21 cellular contexts compared by ENCODE assay signal in the genomic region with DNA sequence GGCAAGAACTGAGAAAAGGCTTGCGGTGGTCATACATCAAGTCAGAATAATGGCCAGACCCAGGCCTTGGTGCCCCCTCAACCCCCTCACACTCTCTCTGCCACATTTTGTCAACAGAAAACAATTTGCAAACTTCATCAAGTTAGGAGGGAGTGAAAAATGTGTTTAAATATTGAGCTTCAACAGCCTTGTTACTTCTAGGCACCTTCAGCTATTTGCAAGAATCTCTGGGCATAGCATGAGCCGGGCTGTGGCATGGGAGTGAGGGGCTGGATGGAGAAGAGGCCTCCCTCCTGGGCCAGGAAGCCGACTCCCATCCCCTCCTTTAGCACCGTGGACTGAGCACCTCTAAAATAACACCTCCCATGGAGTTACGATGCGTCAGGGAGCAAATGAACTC. TPM values are rescaled to one million over a fixed set of nuclear protein-coding genes. Genes with fewer than 3 reads are reported as not detected.
DNase-seq lines count a peak whose midpoint lies in the region; ATAC-seq and TF ChIP-seq lines count a peak whose summit lies in the region.
"Had no signal": no experiment of that assay in that cellular context is flagged by ENCODE, and none has a peak within 500 bp of the region (broad histone marks: within the 10 kb centered on the region; RNA-seq: fewer than 3 reads in every experiment).

No MANE protein-coding gene starts in this region.

- CTCF ChIA-PET in activated naive CD4-positive, alpha-beta T cell treated with anti-CD3 and anti-CD28 coated beads, Interleukin-2, amount 10 ng/mL, durations not matched to agents 7 days and 5 days (lab: Charles Lee) = no interaction called here
- CTCF ChIA-PET in activated B cell treated with CpG ODN at 0.5 μM for 24 hours (lab: Charles Lee) = interaction anchor here (0.9 to 10.7 kb wide), 4 partner anchors 16 to 497 kb away, joined by 3 to 103 read pairs (median 4); no protein-coding TSS in a partner anchor

- TF ChIP-seq CTCF in activated B cell treated with CpG ODN at 0.5 μM for 24 hours (IDR thresholded peaks at IDR 0.05) = no peak

- peak overlapping the region; percentile 16 for H3K27ac Mint-ChIP-seq in activated naive CD4-positive, alpha-beta T cell treated with anti-CD3 and anti-CD28 coated beads, Interleukin-2, amount 10 ng/mL, durations not matched to agents 7 days and 5 days
- H3K27ac Mint-ChIP-seq in activated B cell treated with CpG ODN at 0.5 μM for 24 hours = peak overlapping the region; percentile 100
- H3K27ac Mint-ChIP-seq in stimulated activated memory B cell treated with anti-CD40 and anti-IgM and Interleukin-4, amounts not matched to agents 10 μg/mL and 1 μg/mL and 100 μg/mL, for 72 hours = peak overlapping the region; percentile 87

- H3K9me3 Mint-ChIP-seq in activated naive CD4-positive, alpha-beta T cell treated with anti-CD3 and anti-CD28 coated beads, Interleukin-2, amount 10 ng/mL, durations not matched to agents 7 days and 5 days = no peaks in the 10 kb centered on the region
- no peaks in the 10 kb centered on the region for H3K9me3 Mint-ChIP-seq in activated B cell treated with CpG ODN at 0.5 μM for 24 hours
- H3K9me3 Mint-ChIP-seq in stimulated activated memory B cell treated with anti-CD40 and anti-IgM and Interleukin-4, amounts not matched to agents 10 μg/mL and 1 μg/mL and 100 μg/mL, for 72 hours = no peaks in the 10 kb centered on the region

- peak overlapping the region; percentile 100 for H3K27ac ChIP-seq in Karpas-422 (ENCODE audit: low read length)
- H3K27ac ChIP-seq: 22Rv1, PC-9 had no signal

- no peaks in the 10 kb centered on the region for H3K9me2 ChIP-seq in Karpas-422 (replicated peaks; ENCODE audit: insufficient read depth, low read length)

- peak overlapping the region; percentile 60 for H3K4me3 ChIP-seq in Karpas-422 (ENCODE audit: low read length)
- H3K4me3 ChIP-seq: PC-9 had no signal

- no peak for DNase-seq in activated naive CD4-positive, alpha-beta T cell treated with anti-CD3 and anti-CD28 coated beads, Interleukin-2, amount 10 ng/mL, durations not matched to agents 7 days and 5 days
- DNase-seq in activated naive CD4-positive, alpha-beta T cell (lab: John Stamatoyannopoulos, UW) = no peak
- peak; percentile 72 for DNase-seq in Karpas-422
- DNase-seq in activated B cell treated with CpG ODN at 0.5 μM for 24 hours = no peak
- DNase-seq: ACHN, IMR-90, NCI-H1048, NCI-H1417 treated with DMSO at 0.1 percent for 48 hours, NCI-H187, NCI-H446 treated with DMSO at 0.1 percent for 48 hours, NCI-H526 treated with DMSO at 0.1 percent for 48 hours, PC-9, RPMI8226, SHP77, SW 1271 had no signal

- peak overlapping the region; percentile 85 for H3K9ac ChIP-seq in Karpas-422 (ENCODE audit: low read length)

- peaks cover 2% of the 10 kb centered on the region for H3K4me1 Mint-ChIP-seq in activated naive CD4-positive, alpha-beta T cell treated with anti-CD3 and anti-CD28 coated beads, Interleukin-2, amount 10 ng/mL, durations not matched to agents 7 days and 5 days
- H3K4me1 Mint-ChIP-seq in activated B cell treated with CpG ODN at 0.5 μM for 24 hours = peaks cover 93% of the 10 kb centered on the region
- H3K4me1 Mint-ChIP-seq in stimulated activated memory B cell treated with anti-CD40 and anti-IgM and Interleukin-4, amounts not matched to agents 10 μg/mL and 1 μg/mL and 100 μg/mL, for 72 hours = peaks cover 63% of the 10 kb centered on the region

- peak overlapping the region; percentile 71 for H3K4me2 ChIP-seq in Karpas-422 (ENCODE audit: low read depth, low read length, poor library complexity, severe bottlenecking)
- H3K4me2 ChIP-seq: PC-9 had no signal

- ATAC-seq in activated B cell treated with CpG ODN at 0.5 μM for 24 hours (ENCODE audit: low read depth) = no peak
- no peak for ATAC-seq in stimulated activated memory B cell treated with anti-CD40 and anti-IgM and Interleukin-4, amounts not matched to agents 10 μg/mL and 1 μg/mL and 100 μg/mL, for 72 hours
- no peak for ATAC-seq in GM21529 (IDR thresholded peaks at IDR 0.05; ENCODE audit: unreplicated experiment)
- ATAC-seq in GM21825 (IDR thresholded peaks at IDR 0.05; ENCODE audit: unreplicated experiment) = no peak
- no peak for ATAC-seq in HG02759 (IDR thresholded peaks at IDR 0.05; ENCODE audit: unreplicated experiment)

- no peaks in the 10 kb centered on the region for H3K9me3 ChIP-seq in Karpas-422 (ENCODE audit: low read length)

- no peaks in the 10 kb centered on the region for H3K27me3 ChIP-seq in Karpas-422 (ENCODE audit: low read length)

- H3K27me3 Mint-ChIP-seq in activated naive CD4-positive, alpha-beta T cell treated with anti-CD3 and anti-CD28 coated beads, Interleukin-2, amount 10 ng/mL, durations not matched to agents 7 days and 5 days = peaks cover 24% of the 10 kb centered on the region
- H3K27me3 Mint-ChIP-seq in activated B cell treated with CpG ODN at 0.5 μM for 24 hours = no peaks in the 10 kb centered on the region
- H3K27me3 Mint-ChIP-seq in stimulated activated memory B cell treated with anti-CD40 and anti-IgM and Interleukin-4, amounts not matched to agents 10 μg/mL and 1 μg/mL and 100 μg/mL, for 72 hours = no peaks in the 10 kb centered on the region

- H3K36me3 Mint-ChIP-seq in activated naive CD4-positive, alpha-beta T cell treated with anti-CD3 and anti-CD28 coated beads, Interleukin-2, amount 10 ng/mL, durations not matched to agents 7 days and 5 days = no peaks in the 10 kb centered on the region
- peaks cover 2% of the 10 kb centered on the region for H3K36me3 Mint-ChIP-seq in activated B cell treated with CpG ODN at 0.5 μM for 24 hours (ENCODE audit: low read depth)
- H3K36me3 Mint-ChIP-seq in stimulated activated memory B cell treated with anti-CD40 and anti-IgM and Interleukin-4, amounts not matched to agents 10 μg/mL and 1 μg/mL and 100 μg/mL, for 72 hours = no peaks in the 10 kb centered on the region
- H3K36me3 Mint-ChIP-seq: CD14-positive monocyte had no signal

- intact Hi-C loops in activated B cell treated with CpG ODN at 0.5 μM for 24 hours (cut with micrococcal nuclease) = loop anchor here (2.0 kb wide), 1 partner anchor 75 kb away; no protein-coding TSS in a partner anchor

- H3K4me3 Mint-ChIP-seq in activated naive CD4-positive, alpha-beta T cell treated with anti-CD3 and anti-CD28 coated beads, Interleukin-2, amount 10 ng/mL, durations not matched to agents 7 days and 5 days = no peak overlapping the region
- peak overlapping the region; percentile 57 for H3K4me3 Mint-ChIP-seq in activated B cell treated with CpG ODN at 0.5 μM for 24 hours
- peak overlapping the region; percentile 28 for H3K4me3 Mint-ChIP-seq in stimulated activated memory B cell treated with anti-CD40 and anti-IgM and Interleukin-4, amounts not matched to agents 10 μg/mL and 1 μg/mL and 100 μg/mL, for 72 hours
- H3K4me3 Mint-ChIP-seq: CD14-positive monocyte had no signal

- no peak overlapping the region for H2AFZ ChIP-seq in Karpas-422 (ENCODE audit: low read length)
- H2AFZ ChIP-seq: PC-9 had no signal

- POLR2A ChIA-PET in activated B cell treated with CpG ODN at 0.5 μM for 24 hours (lab: Charles Lee) = interaction anchor here (0.6 to 17.3 kb wide), 30 partner anchors 9 to 1558 kb away, joined by 3 to 975 read pairs (median 6); a partner anchor contains a TSS

- H3K79me2 ChIP-seq in Karpas-422 (ENCODE audit: low read length) = no peaks in the 10 kb centered on the region

- no peaks in the 10 kb centered on the region for H3K36me3 ChIP-seq in Karpas-422 (ENCODE audit: insufficient read depth, low read length)

- no peaks in the 10 kb centered on the region for H4K20me1 ChIP-seq in Karpas-422 (ENCODE audit: insufficient read depth, low read depth, low read length)

- H3K4me1 ChIP-seq in Karpas-422 (ENCODE audit: low read length) = peaks cover 77% of the 10 kb centered on the region

RNA-seq across cellular contexts. Expression of a gene that starts 52.2 kb away (rescaled TPM):
- total RNA-seq in Karpas-422 (2014; rRNA removed; shearing (Covaris generic); ENCODE audit: low replicate concordance) = 234 and 345 TPM in 2 replicates
- total RNA-seq in activated B cell treated with CpG ODN at 0.5 μM for 24 hours = 315 TPM in 2 replicates

Comparison
In these comparisons a context has a peak if more than half of its experiments do, and no peak if none do; other contexts are left out.
1. H3K27ac Mint-ChIP-seq: peak in every context shown above with its lines; median percentile 100 in activated B cell treated with CpG ODN at 0.5 μM for 24 hours; 87 in stimulated activated memory B cell treated with anti-CD40 and anti-IgM and Interleukin-4, amounts not matched to agents 10 μg/mL and 1 μg/mL and 100 μg/mL, for 72 hours; 16 in activated naive CD4-positive, alpha-beta T cell treated with anti-CD3 and anti-CD28 coated beads, Interleukin-2, amount 10 ng/mL, durations not matched to agents 7 days and 5 days.